In the genomic region with DNA sequence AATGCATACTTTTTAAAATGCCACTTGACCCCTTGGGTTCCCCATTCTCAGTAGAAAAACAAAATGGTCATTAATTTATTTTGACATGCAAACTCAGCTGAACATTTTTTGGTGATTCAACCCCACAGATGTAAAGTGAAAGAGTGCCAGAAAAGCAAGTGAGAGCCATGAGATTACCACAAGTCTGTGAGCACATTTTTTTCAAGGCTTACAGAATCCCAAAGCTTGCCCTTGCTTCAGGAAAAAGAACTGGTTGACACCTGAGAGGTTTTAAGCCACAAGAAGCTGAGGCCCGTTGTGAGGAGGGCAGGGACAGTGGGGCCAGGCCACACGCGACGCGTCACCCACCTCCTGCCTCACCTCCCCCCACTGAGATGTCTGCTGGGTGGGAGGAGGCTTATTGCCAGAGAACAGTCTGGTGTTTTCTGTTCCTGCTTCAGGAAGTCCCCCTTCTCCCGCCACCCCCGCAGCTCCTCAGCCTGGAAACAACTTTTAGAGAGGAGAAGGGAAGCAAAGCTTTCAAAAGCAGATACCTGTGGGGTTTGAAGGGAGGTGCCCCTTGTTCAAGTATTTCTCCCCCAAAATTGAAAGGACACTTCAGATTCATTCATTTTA, we compare ENCODE assay signal across 8 cellular contexts.
DNase-seq lines count a peak whose midpoint lies in the region; ATAC-seq and TF ChIP-seq lines count a peak whose summit lies in the region.

No MANE protein-coding gene starts in this region.

- peak; percentile 58 for DNase-seq in activated CD4-positive, alpha-beta T cell treated with anti-CD3 and anti-CD28 coated beads, Interleukin-2, amount 10 ng/mL, durations not matched to agents 24 days and 14 days
- no peak for DNase-seq in activated CD4-positive, alpha-beta T cell treated with anti-CD3 and anti-CD28 coated beads for 4 hours
- DNase-seq in RPMI8226 (peak; percentile 7), fibroblast of lung (ENCODE audit: low read depth in 2 of 2) (peak; percentile 99), psoas muscle (peak; percentile 47 to 53), HAP-1 (ENCODE audit: low spot score in 2 of 2) (no peak), mesenteric fat pad (ENCODE audit: low spot score) (no peak)

- H3K9me3 ChIP-seq in fibroblast of lung (ENCODE audit: control insufficient read depth, insufficient read depth, low read depth, low read length), result no peaks in the 10 kb centered on the region
- no peaks in the 10 kb centered on the region for H3K9me3 ChIP-seq in psoas muscle
- H3K9me3 ChIP-seq in HAP-1, result no peaks in the 10 kb centered on the region

- H3K36me3 ChIP-seq in fibroblast of lung (ENCODE audit: control insufficient read depth, insufficient read depth, low read length), result no peaks in the 10 kb centered on the region
- H3K36me3 ChIP-seq in psoas muscle (ENCODE audit: insufficient read depth in 1 of 2, low read depth in 1 of 2), result no peaks in the 10 kb centered on the region
- no peaks in the 10 kb centered on the region for H3K36me3 ChIP-seq in HAP-1 (replicated peaks)

- H3K79me2 ChIP-seq in fibroblast of lung (ENCODE audit: control insufficient read depth, insufficient read depth, low read length), result no peaks in the 10 kb centered on the region

- H3K27me3 ChIP-seq in fibroblast of lung (ENCODE audit: control insufficient read depth, insufficient read depth, low read length) (no peaks in the 10 kb centered on the region), psoas muscle (ENCODE audit: insufficient read depth in 3 of 3, low read length in 2 of 3) (no peaks in the 10 kb centered on the region), HAP-1 (ENCODE audit: low read depth) (no peaks in the 10 kb centered on the region; the same call in 1 of the 2 replicates)

- H3K4me1 ChIP-seq in fibroblast of lung (ENCODE audit: control insufficient read depth, extremely low read depth, insufficient read depth, low read length), result peaks cover 12% of the 10 kb centered on the region
- no peaks in the 10 kb centered on the region for H3K4me1 ChIP-seq in psoas muscle
- no peaks in the 10 kb centered on the region for H3K4me1 ChIP-seq in HAP-1

- intact Hi-C loops in activated CD4-positive, alpha-beta T cell treated with anti-CD3 and anti-CD28 coated beads, Interleukin-2, amount 10 ng/mL, durations not matched to agents 24 days and 14 days (cut with micrococcal nuclease), result loop anchor here (5.0 kb wide), 1 partner anchor 39 kb away; no protein-coding TSS in a partner anchor
- intact Hi-C loops in psoas muscle (cut with DNase I), result no loop called here

- WGBS in psoas muscle, 3 donors, result 23 to 27% (median 26%) methylated on average over 7 of the region's 7 CpGs

- in situ Hi-C loops in HAP-1 (cut with MboI; ENCODE audit: low sequenced_read_pairs), result no loop called here

- H3K4me1 Mint-ChIP-seq in activated CD4-positive, alpha-beta T cell treated with anti-CD3 and anti-CD28 coated beads, Interleukin-2, amount 10 ng/mL, durations not matched to agents 24 days and 14 days, result peaks cover 15% of the 10 kb centered on the region

- ATAC-seq in HG02870 (IDR thresholded peaks at IDR 0.05; ENCODE audit: unreplicated experiment), result peak; percentile 63
- ATAC-seq in psoas muscle, result peak in 1 of 4 donors; percentile 57

- peak overlapping the region; percentile 61 for H3K27ac Mint-ChIP-seq in activated CD4-positive, alpha-beta T cell treated with anti-CD3 and anti-CD28 coated beads, Interleukin-2, amount 10 ng/mL, durations not matched to agents 24 days and 14 days

- H4K20me1 ChIP-seq in fibroblast of lung (ENCODE audit: control insufficient read depth, extremely low read depth, insufficient read depth, low read length), result no peaks in the 10 kb centered on the region

- peak overlapping the region; percentile 72 for H3K9ac ChIP-seq in fibroblast of lung (ENCODE audit: insufficient read depth, low read length)

- peak overlapping the region; percentile 98 for H3K27ac ChIP-seq in fibroblast of lung (ENCODE audit: insufficient read depth, low read length)
- H3K27ac ChIP-seq in psoas muscle, result peak overlapping the region; percentile 57

- H3K4me2 ChIP-seq in fibroblast of lung (ENCODE audit: extremely low read depth, insufficient read depth, low read length), result peak overlapping the region; percentile 83

- H2AFZ ChIP-seq in fibroblast of lung (ENCODE audit: low read length), result no peak overlapping the region

- H3K4me3 ChIP-seq in fibroblast of lung (replicated peaks in 1 of 4; ENCODE audit: control extremely low read depth in 1 of 4, insufficient read depth in 1 of 4, low read depth in 3 of 4, low read length in 4 of 4) (peak overlapping the region; percentile 4 to 39 (median 24)), psoas muscle (no peak overlapping the region), HAP-1 (no peak overlapping the region)

- peaks cover 8% of the 10 kb centered on the region for H3K27me3 Mint-ChIP-seq in activated CD4-positive, alpha-beta T cell treated with anti-CD3 and anti-CD28 coated beads, Interleukin-2, amount 10 ng/mL, durations not matched to agents 24 days and 14 days

- H3K36me3 Mint-ChIP-seq in activated CD4-positive, alpha-beta T cell treated with anti-CD3 and anti-CD28 coated beads, Interleukin-2, amount 10 ng/mL, durations not matched to agents 24 days and 14 days (ENCODE audit: low read depth), result no peaks in the 10 kb centered on the region

- H3K9me3 Mint-ChIP-seq in activated CD4-positive, alpha-beta T cell treated with anti-CD3 and anti-CD28 coated beads, Interleukin-2, amount 10 ng/mL, durations not matched to agents 24 days and 14 days, result peaks cover 12% of the 10 kb centered on the region

- TF ChIP-seq CTCF in fibroblast of lung (conservative IDR thresholded peaks at IDR 0.05 in 1 of 2, IDR thresholded peaks at IDR 0.05 in 1 of 2; ENCODE audit: low read depth in 1 of 2, low read length in 2 of 2) (no peak), psoas muscle (IDR thresholded peaks at IDR 0.05) (no peak)

- peak overlapping the region; percentile 5 for H3K4me3 Mint-ChIP-seq in activated CD4-positive, alpha-beta T cell treated with anti-CD3 and anti-CD28 coated beads, Interleukin-2, amount 10 ng/mL, durations not matched to agents 24 days and 14 days

Comparison
In these comparisons a context has a peak if more than half of its experiments do, and no peak if none do; other contexts are left out.
1. DNase-seq: peak in activated CD4-positive, alpha-beta T cell treated with anti-CD3 and anti-CD28 coated beads, Interleukin-2, amount 10 ng/mL, durations not matched to agents 24 days and 14 days (single experiment), RPMI8226 (single experiment), fibroblast of lung (2 of 2) and psoas muscle (2 of 2); none in activated CD4-positive, alpha-beta T cell treated with anti-CD3 and anti-CD28 coated beads for 4 hours (0 of 2), HAP-1 (0 of 2) and mesenteric fat pad (single experiment).
2. H3K4me3 ChIP-seq: peak in fibroblast of lung (4 of 4); none in psoas muscle (single experiment) and HAP-1 (single experiment).